8 cellular contexts compared by ENCODE assay signal in the genomic region with DNA sequence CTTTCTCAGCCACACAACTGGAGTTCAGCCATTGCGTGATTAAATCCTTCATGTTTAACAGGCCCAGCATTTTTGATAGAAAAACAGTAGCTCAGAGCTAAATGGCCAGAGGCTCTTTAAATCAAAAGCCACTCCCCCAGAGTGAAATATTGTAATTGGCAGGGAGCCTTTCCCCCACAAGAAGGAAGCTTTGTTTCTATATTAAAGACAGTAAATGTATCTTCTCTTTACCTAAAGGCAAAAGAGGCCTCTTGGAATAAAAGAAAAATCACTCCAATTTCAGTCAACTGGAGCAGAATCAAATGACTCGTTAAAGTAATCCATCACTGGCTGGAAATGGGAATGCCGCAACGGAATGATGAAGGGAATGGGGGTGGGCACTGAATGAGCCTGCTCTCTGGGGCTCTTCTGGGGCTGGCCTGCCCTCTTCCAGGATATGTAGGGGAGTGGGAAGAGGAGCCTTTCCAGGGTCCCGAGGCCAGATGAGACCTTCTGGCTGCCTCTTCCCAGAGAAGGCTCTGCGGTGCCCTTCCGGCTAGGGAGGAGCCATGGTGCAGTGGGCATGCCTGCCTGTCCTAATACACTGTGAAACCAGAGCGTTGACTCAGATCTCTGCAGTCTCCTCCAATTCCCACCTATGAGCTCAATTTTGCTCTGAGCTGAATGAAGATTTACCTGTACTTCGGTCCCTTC. TPM values are rescaled to one million over a fixed set of nuclear protein-coding genes. Genes with fewer than 3 reads are reported as not detected.
DNase-seq lines count a peak whose midpoint lies in the region; ATAC-seq, FAIRE-seq and TF ChIP-seq lines count a peak whose summit lies in the region.

No MANE protein-coding gene starts in this region.

- ATAC-seq in activated T-cell treated with anti-CD3 and anti-CD28 coated beads, Interleukin-2, amount 50 U/mL, for 4 hours, result no peak
- ATAC-seq in HG02884 (IDR thresholded peaks at IDR 0.05; ENCODE audit: unreplicated experiment) (no peak), HG02870 (IDR thresholded peaks at IDR 0.05; ENCODE audit: unreplicated experiment) (no peak)

- H3K9me3 ChIP-seq in colonic mucosa, result no peaks in the 10 kb centered on the region

- peak overlapping the region; percentile 14 for H3K4me3 Mint-ChIP-seq in activated T-cell treated with anti-CD3 and anti-CD28 coated beads, Interleukin-2, amount 50 U/mL, for 4 hours
- H3K4me3 Mint-ChIP-seq in mesothelial cell of epicardium, result peak overlapping the region; percentile 51

- no peak for TF ChIP-seq CTCF in colonic mucosa (IDR thresholded peaks at IDR 0.05)
- TF ChIP-seq CTCF in mesothelial cell of epicardium (IDR thresholded peaks at IDR 0.05; ENCODE audit: unreplicated experiment), result no peak

- H3K27ac Mint-ChIP-seq in mesothelial cell of epicardium, result peak overlapping the region; percentile 66

- intact Hi-C loops in colonic mucosa (cut with DNase I), result no loop called here

- H3K27ac ChIP-seq in colonic mucosa, result peak overlapping the region; percentile 7

- no peak for DNase-seq in activated T-cell treated with anti-CD3 and anti-CD28 coated beads, Interleukin-2, amount 50 U/mL, for 4 hours
- DNase-seq in activated T-cell treated with anti-CD3 and anti-CD28 coated beads, Interleukin-2, amount 50 U/mL, for 1 hour, result no peak
- no peak for DNase-seq in colonic mucosa
- DNase-seq in mesothelial cell of epicardium (ENCODE audit: low spot score in 2 of 2, unreplicated experiment in 2 of 2), result no peak
- DNase-seq in urothelium cell line (ENCODE audit: low spot score), result peak; percentile 62
- no peak for DNase-seq in RPMI8226

- H3K4me3 ChIP-seq in colonic mucosa, result no peak overlapping the region

- FAIRE-seq in urothelium cell line (lab: Jason Lieb, UNC), result no peak

- peaks cover 1% of the 10 kb centered on the region for H3K4me1 Mint-ChIP-seq in activated T-cell treated with anti-CD3 and anti-CD28 coated beads, Interleukin-2, amount 50 U/mL, for 4 hours (ENCODE audit: low read depth)
- peaks cover 55% of the 10 kb centered on the region for H3K4me1 Mint-ChIP-seq in mesothelial cell of epicardium

- H3K4me1 ChIP-seq in colonic mucosa, result no peaks in the 10 kb centered on the region

- H3K36me3 Mint-ChIP-seq in activated T-cell treated with anti-CD3 and anti-CD28 coated beads, Interleukin-2, amount 50 U/mL, for 4 hours (ENCODE audit: insufficient read depth), result no peaks in the 10 kb centered on the region
- no peaks in the 10 kb centered on the region for H3K36me3 Mint-ChIP-seq in mesothelial cell of epicardium

- no peaks in the 10 kb centered on the region for H3K27me3 ChIP-seq in colonic mucosa

- H3K9ac ChIP-seq in colonic mucosa (ENCODE audit: low read depth in 2 of 2, low read length in 2 of 2), result peak overlapping the region; percentile 9 to 63

- H3K9me3 Mint-ChIP-seq in activated T-cell treated with anti-CD3 and anti-CD28 coated beads, Interleukin-2, amount 50 U/mL, for 4 hours, result no peaks in the 10 kb centered on the region
- no peaks in the 10 kb centered on the region for H3K9me3 Mint-ChIP-seq in mesothelial cell of epicardium

- no peaks in the 10 kb centered on the region for H3K27me3 Mint-ChIP-seq in activated T-cell treated with anti-CD3 and anti-CD28 coated beads, Interleukin-2, amount 50 U/mL, for 4 hours (ENCODE audit: low read depth)
- no peaks in the 10 kb centered on the region for H3K27me3 Mint-ChIP-seq in mesothelial cell of epicardium (ENCODE audit: low read depth)

- no peaks in the 10 kb centered on the region for H3K36me3 ChIP-seq in colonic mucosa

RNA-seq across cellular contexts. Expression of a gene that starts 45.2 kb away (rescaled TPM):
- under 1 TPM in 1 of 3 donors, not detected in 2; 0.14 TPM for total RNA-seq in activated T-cell treated with anti-CD3 and anti-CD28 coated beads, Interleukin-2, amount 50 U/mL, for 4 hours
- total RNA-seq in colonic mucosa (1 to 10 TPM; 3.6 to 6.3 TPM), mesothelial cell of epicardium (0.95 to 1.5 TPM (median 1.1 TPM) in 3 replicates)
